In genomic region chr11:44568706-44569473, GRCh38 we compare ENCODE assay signal across 8 cellular contexts. TPM values are rescaled to one million over a fixed set of nuclear protein-coding genes. Genes with fewer than 3 reads are reported as not detected.
A peak's percentile ranks its signal among the peaks of the same experiment; 100 is the strongest.
DNase-seq lines count a peak whose midpoint lies in the region; ATAC-seq lines count a peak whose summit lies in the region.

No MANE protein-coding gene starts in this region.

- peak; percentile 92 for DNase-seq in 8988T
- DNase-seq in T follicular helper cell (ENCODE audit: low read depth): peak; percentile 78
- peak; percentile 10 to 58 for DNase-seq in hippocampal formation (lab: John Stamatoyannopoulos, UW)
- DNase-seq in stimulated activated CD4-positive, alpha-beta T cell treated with anti-CD3 and anti-CD28 coated beads, Interleukin-1b, Interleukin-23, amount 100 ng/mL, for 4 hours (ENCODE audit: low read depth in 2 of 2): peak; percentile 77 to 82
- DNase-seq in NCI-H1092 (lab: John Stamatoyannopoulos, UW): no peak

- ATAC-seq in GM19023 (IDR thresholded peaks at IDR 0.05; ENCODE audit: unreplicated experiment) (peak; percentile 44), HG03175 (IDR thresholded peaks at IDR 0.05; ENCODE audit: unreplicated experiment) (peak; percentile 39)

- WGBS in adipose tissue, 3 donors: 24 to 56% (median 30%) methylated on average over 13 to 14 of the region's 14 CpGs

- peak overlapping the region; percentile 49 for H3K27ac ChIP-seq in adipose tissue (ENCODE audit: low read depth, low read length)

RNA-seq across cellular contexts. Expression of gene CD82, which starts 3.4 kb away (rescaled TPM):
- 10 to 100 TPM; 17.4 to 31.7 (median 30.1) TPM for polyA plus RNA-seq in adipose tissue
